Comparison of ENCODE assay signal across 19 cellular contexts in the genomic region with DNA sequence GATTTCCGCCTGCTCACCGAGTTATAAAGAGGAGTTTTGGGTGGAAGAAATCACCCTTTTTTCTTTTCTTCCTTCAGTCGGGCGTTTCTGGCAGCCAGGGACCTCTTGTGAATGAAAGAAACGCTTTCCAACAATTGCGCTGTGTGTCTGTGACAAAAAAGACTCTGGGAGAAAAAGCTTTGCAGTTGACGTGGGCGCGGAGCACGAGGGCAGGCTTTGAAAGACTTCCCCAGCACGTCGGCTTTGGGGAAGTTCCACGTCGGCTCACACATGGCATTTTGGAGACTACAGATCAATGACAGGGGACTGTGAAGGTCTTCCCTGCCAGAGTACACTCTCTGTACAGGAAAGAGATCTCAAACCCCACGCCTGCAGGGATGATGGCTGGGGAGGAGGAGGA.
A peak's percentile ranks its signal among the peaks of the same experiment; 100 is the strongest.
DNase-seq lines count a peak whose midpoint lies in the region; ATAC-seq lines count a peak whose summit lies in the region.
"Had no signal": no experiment of that assay in that cellular context is flagged by ENCODE, and none has a peak within 500 bp of the region (broad histone marks: within the 10 kb centered on the region; RNA-seq: fewer than 3 reads in every experiment).

No MANE protein-coding gene starts in this region.

- H3K9me3 ChIP-seq in BLaER1 treated with 17β-estradiol and CSF1 and Interleukin-3, amounts not matched to agents 10 nM and 100 nM (replicated peaks in 1 of 11) = peaks cover 6 to 15% (median 13%) of the 10 kb centered on the region in 11 experiments; a peak in 19 of 22 replicates
- H3K9me3 ChIP-seq: BE2C had no signal

- H3K27me3 ChIP-seq in ACC112 (ENCODE audit: insufficient read depth, low read length) = peaks cover 10% of the 10 kb centered on the region; the same call in 1 of the 2 replicates
- peaks cover 4 to 17% (median 14%) of the 10 kb centered on the region in 11 experiments; a peak in 19 of 22 replicates for H3K27me3 ChIP-seq in BLaER1 treated with 17β-estradiol and CSF1 and Interleukin-3, amounts not matched to agents 10 nM and 100 nM
- H3K27me3 ChIP-seq: BE2C, hepatocyte, Peyer's patch had no signal

- no peaks in the 10 kb centered on the region for H3K79me2 ChIP-seq in ACC112 (ENCODE audit: control insufficient read depth, insufficient read depth, low read length, unreplicated experiment)
- H3K79me2 ChIP-seq: hepatocyte had no signal

- H3K4me3 ChIP-seq in ACC112 (ENCODE audit: low read depth, low read length) = no peak overlapping the region
- no peak overlapping the region for H3K4me3 ChIP-seq in BLaER1 treated with 17β-estradiol and CSF1 and Interleukin-3, amounts not matched to agents 10 nM and 100 nM
- H3K4me3 ChIP-seq: hepatocyte, lower lobe of right lung, Peyer's patch, prostate gland had no signal

- H3K27me3 Mint-ChIP-seq in T-cell = peaks cover 17 to 18% of the 10 kb centered on the region in 2 donors

- H3K4me2 ChIP-seq in BLaER1 treated with 17β-estradiol and CSF1 and Interleukin-3, amounts not matched to agents 10 nM and 100 nM = peak overlapping the region in 8 of 11 experiments; percentile 1 to 57 (median 26); a peak in 9 of 22 replicates
- H3K4me2 ChIP-seq: hepatocyte had no signal

- peaks cover 6 to 14% (median 9%) of the 10 kb centered on the region in 3 donors for H3K4me1 Mint-ChIP-seq in T-cell

- peak overlapping the region; percentile 60 for H2AFZ ChIP-seq in ACC112 (ENCODE audit: low read length, unreplicated experiment)
- H2AFZ ChIP-seq: hepatocyte had no signal

- H4K20me1 ChIP-seq in BLaER1 treated with 17β-estradiol and CSF1 and Interleukin-3, amounts not matched to agents 10 nM and 100 nM = no peaks in the 10 kb centered on the region; a peak in 1 of 22 replicates

- peak overlapping the region in 1 of 11 experiments; percentile 25; a peak in 1 of 22 replicates for H3K9ac ChIP-seq in BLaER1 treated with 17β-estradiol and CSF1 and Interleukin-3, amounts not matched to agents 10 nM and 100 nM

- CTCF ChIA-PET in T-cell (lab: Charles Lee) = no interaction called here

- no peaks in the 10 kb centered on the region for H3K36me3 ChIP-seq in ACC112 (ENCODE audit: insufficient read depth, low read length)
- no peaks in the 10 kb centered on the region for H3K36me3 ChIP-seq in BLaER1 treated with 17β-estradiol and CSF1 and Interleukin-3, amounts not matched to agents 10 nM and 100 nM
- H3K36me3 ChIP-seq: BE2C, lower lobe of right lung, Peyer's patch, prostate gland had no signal

- H3K27ac Mint-ChIP-seq in T-cell = peak overlapping the region in 1 of 2 donors; percentile 7

- ATAC-seq in T-cell (replicated peaks in 1 of 4) = no peak
- ATAC-seq: lower lobe of right lung had no signal

- H3K27ac ChIP-seq in ACC112 (ENCODE audit: low read depth, low read length) = no peak overlapping the region
- no peak overlapping the region for H3K27ac ChIP-seq in BLaER1 treated with 17β-estradiol and CSF1 and Interleukin-3, amounts not matched to agents 10 nM and 100 nM
- H3K27ac ChIP-seq: hepatocyte, lower lobe of right lung, Peyer's patch, prostate gland had no signal

- peaks cover 9% of the 10 kb centered on the region for H3K36me3 Mint-ChIP-seq in T-cell

- peak overlapping the region; percentile 41 to 71 (median 50) for H3K4me3 Mint-ChIP-seq in T-cell

- DNase-seq in T-cell (no peak), medulla oblongata (ENCODE audit: extremely low spot score) (peak; percentile 32), Ammon's horn (ENCODE audit: low spot score) (no peak), NCI-H82 (lab: John Stamatoyannopoulos, UW) (no peak)
- no peak for DNase-seq in stimulated activated naive CD4-positive, alpha-beta T cell treated with Interleukin-2 at 50 U/mL for 16 hours (lab: John Stamatoyannopoulos, UW)
- DNase-seq: activated CD4-positive, alpha-beta T cell treated with anti-CD3 and anti-CD28 coated beads, Interleukin-2, amount 50 U/mL, for 4 hours; BE2C; DMS 273 treated with DMSO at 0.1 percent for 48 hours; Karpas-422; lower lobe of right lung; NCI-H1436; NCI-H2171 treated with DMSO at 0.1 percent for 48 hours; NCI-H774; Peyer's patch; stimulated activated CD8-positive, alpha-beta memory T cell treated with anti-CD3 and anti-CD28 coated beads, Interleukin-4, amount 100 ng/mL, for 48 hours had no signal

- POLR2A ChIA-PET in T-cell (lab: Charles Lee) = no interaction called here

- H3K4me1 ChIP-seq in ACC112 (ENCODE audit: control insufficient read depth, insufficient read depth, low read length, unreplicated experiment) = no peaks in the 10 kb centered on the region
- peaks cover 0 to 9% (median 0%) of the 10 kb centered on the region in 10 experiments; a peak in 1 of 20 replicates for H3K4me1 ChIP-seq in BLaER1 treated with 17β-estradiol and CSF1 and Interleukin-3, amounts not matched to agents 10 nM and 100 nM
- H3K4me1 ChIP-seq: BE2C, lower lobe of right lung, Peyer's patch, prostate gland had no signal

- H3K9me3 Mint-ChIP-seq in T-cell = peaks cover 8 to 20% (median 10%) of the 10 kb centered on the region in 3 donors
